In the genomic region with DNA sequence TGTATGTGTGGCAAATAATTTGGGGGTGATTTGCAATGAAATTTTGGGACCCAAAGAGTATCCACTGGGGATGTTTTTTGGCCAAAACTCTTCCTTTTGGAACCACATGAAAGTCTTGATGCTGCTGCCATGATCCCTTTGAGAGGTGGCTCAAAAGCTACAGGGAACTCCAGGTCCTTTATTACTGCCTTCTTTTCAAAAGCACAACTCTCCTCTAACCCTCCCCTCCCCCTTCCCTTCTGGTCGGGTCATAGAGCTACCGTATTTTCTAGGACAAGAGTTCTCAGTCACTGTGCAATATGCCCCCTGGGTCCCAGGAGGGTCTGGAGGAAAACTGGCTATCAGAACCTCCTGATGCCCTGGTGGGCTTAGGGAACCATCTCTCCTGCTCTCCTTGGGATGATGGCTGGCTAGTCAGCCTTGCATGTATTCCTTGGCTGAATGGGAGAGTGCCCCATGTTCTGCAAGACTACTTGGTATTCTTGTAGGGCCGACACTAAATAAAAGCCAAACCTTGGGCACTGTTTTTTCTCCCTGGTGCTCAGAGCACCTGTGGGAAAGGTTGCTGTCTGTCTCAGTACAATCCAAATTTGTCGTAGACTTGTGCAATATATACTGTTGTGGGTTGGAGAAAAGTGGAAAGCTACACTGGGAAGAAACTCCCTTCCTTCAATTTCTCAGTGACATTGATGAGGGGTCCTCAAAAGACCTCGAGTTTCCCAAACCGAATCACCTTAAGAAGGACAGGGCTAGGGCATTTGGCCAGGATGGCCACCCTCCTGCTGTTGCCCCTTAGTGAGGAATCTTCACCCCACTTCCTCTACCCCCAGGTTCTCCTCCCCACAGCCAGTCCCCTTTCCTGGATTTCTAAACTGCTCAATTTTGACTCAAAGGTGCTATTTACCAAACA, we compare ENCODE assay signal across 10 cellular contexts. TPM values are rescaled to one million over a fixed set of nuclear protein-coding genes. Genes with fewer than 3 reads are reported as not detected.
DNase-seq lines count a peak whose midpoint lies in the region; ATAC-seq and TF ChIP-seq lines count a peak whose summit lies in the region.
"Had no signal": no experiment of that assay in that cellular context is flagged by ENCODE, and none has a peak within 500 bp of the region (broad histone marks: within the 10 kb centered on the region; RNA-seq: fewer than 3 reads in every experiment).

No MANE protein-coding gene starts in this region.

- H3K27ac ChIP-seq in heart right ventricle, result peak overlapping the region; percentile 91 to 100 (median 99)
- H3K27ac ChIP-seq in body of pancreas, result peak overlapping the region in 3 of 4 donors; percentile 98 to 99 (median 99)
- peak overlapping the region; percentile 96 to 100 for H3K27ac ChIP-seq in uterus

- TF ChIP-seq POLR2A in body of pancreas (IDR thresholded peaks at IDR 0.05) (peak; percentile 14 to 71 (median 61)), uterus (IDR thresholded peaks at IDR 0.05) (no peak)

- H3K9me3 ChIP-seq in heart right ventricle (no peaks in the 10 kb centered on the region), body of pancreas (no peaks in the 10 kb centered on the region), mononuclear cell (ENCODE audit: low read depth, low read length) (no peaks in the 10 kb centered on the region), uterus (no peaks in the 10 kb centered on the region)

- no peak for ATAC-seq in heart right ventricle
- ATAC-seq in Right ventricle myocardium inferior, result no peak
- ATAC-seq in body of pancreas, result no peak
- no peak for ATAC-seq in GM18909 (IDR thresholded peaks at IDR 0.05; ENCODE audit: poor library complexity, unreplicated experiment)
- ATAC-seq: left colon had no signal

- H3K27me3 ChIP-seq in heart right ventricle (no peaks in the 10 kb centered on the region), body of pancreas (no peaks in the 10 kb centered on the region), mononuclear cell (ENCODE audit: insufficient read depth, low read length) (no peaks in the 10 kb centered on the region), uterus (no peaks in the 10 kb centered on the region)

- peaks cover 10 to 52% (median 45%) of the 10 kb centered on the region in 9 donors for H3K4me1 ChIP-seq in heart right ventricle
- peaks cover 50% of the 10 kb centered on the region for H3K4me1 ChIP-seq in body of pancreas
- peaks cover 74% of the 10 kb centered on the region for H3K4me1 ChIP-seq in mononuclear cell (ENCODE audit: insufficient read depth, low read length)
- H3K4me1 ChIP-seq in uterus, result peaks cover 13 to 19% of the 10 kb centered on the region in 2 donors

- TF ChIP-seq CTCF in heart right ventricle (IDR thresholded peaks at IDR 0.05) (no peak), body of pancreas (IDR thresholded peaks at IDR 0.05) (no peak), uterus (IDR thresholded peaks at IDR 0.05) (no peak)

- H3K36me3 ChIP-seq in heart right ventricle, result peaks cover 0 to 46% (median 27%) of the 10 kb centered on the region in 9 donors
- H3K36me3 ChIP-seq in body of pancreas (replicated peaks in 1 of 2; ENCODE audit: insufficient read depth in 1 of 2, low read depth in 2 of 2), result no peaks in the 10 kb centered on the region
- no peaks in the 10 kb centered on the region for H3K36me3 ChIP-seq in uterus

- DNase-seq in heart right ventricle, result no peak
- no peak for DNase-seq in Right ventricle myocardium inferior (ENCODE audit: missing footprints)
- DNase-seq in body of pancreas, result peak in 3 of 4 donors; percentile 28 to 64 (median 57)
- no peak for DNase-seq in uterus
- DNase-seq in activated gamma-delta T cell treated with Interleukin-2 at 50 U/mL for 16 hours, result no peak
- DNase-seq in activated effector memory CD4-positive, alpha-beta T cell treated with anti-CD3 and anti-CD28 coated beads, Interleukin-2, amount 50 U/mL, for 16 hours, result no peak
- DNase-seq: activated CD8-positive, alpha-beta memory T cell treated with anti-CD3 and anti-CD28 coated beads for 24 hours had no signal

- H3K4me3 ChIP-seq in heart right ventricle, result peak overlapping the region; percentile 73 to 100 (median 96)
- peak overlapping the region; percentile 49 to 84 for H3K4me3 ChIP-seq in body of pancreas
- peak overlapping the region; percentile 100 for H3K4me3 ChIP-seq in mononuclear cell (ENCODE audit: low read length)
- H3K4me3 ChIP-seq in uterus, result peak overlapping the region; percentile 77 to 100

- intact Hi-C loops in heart right ventricle (cut with DNase I), result loop anchor here in 2 of 10 donors (5.0 kb wide), 1 partner anchor 36 kb away; no protein-coding TSS in a partner anchor
- intact Hi-C loops in Right ventricle myocardium inferior (cut with DNase I), result loop anchor here (1.0 kb wide), 1 partner anchor 36 kb away; no protein-coding TSS in a partner anchor
- intact Hi-C loops in body of pancreas (cut with DNase I), result no loop called here
- intact Hi-C loops in uterus (cut with DNase I; ENCODE audit: low total_unique reads), result loop anchor here (5.0 kb wide), 1 partner anchor 36 kb away; no protein-coding TSS in a partner anchor

- WGBS in heart right ventricle, 2 donors, result 48 to 49% methylated on average over 6 of the region's 6 CpGs
- 27 to 30% methylated on average over 6 of the region's 6 CpGs for WGBS in body of pancreas, 2 donors

RNA-seq across cellular contexts. Expression of gene BTG2, which starts 3.1 kb away (rescaled TPM):
- total RNA-seq in heart right ventricle (100 to 1,000 TPM in 3 of 10 donors, 10 to 100 TPM in 7; 26.4 to 349 (median 58.9) TPM), Right ventricle myocardium inferior (44.8 TPM), body of pancreas (100 to 1,000 TPM; 122 to 160 TPM), mononuclear cell (842 TPM), uterus (10 to 100 TPM; 14.6 to 95.9 (median 56.5) TPM)
- 10 to 100 TPM; 28.3 to 49.6 TPM for polyA plus RNA-seq in heart right ventricle

RNA-seq across cellular contexts. Expression of gene FMOD, which starts 42.5 kb away (rescaled TPM):
- total RNA-seq in heart right ventricle, result 10 to 100 TPM in 5 of 10 donors, 1 to 10 TPM in 5; 7.0 to 20.5 (median 10.7) TPM
- polyA plus RNA-seq in heart right ventricle, result 10 to 100 TPM in 1 of 2 donors, 1 to 10 TPM in 1; 4.5 to 11.2 TPM
- 7.7 TPM for total RNA-seq in Right ventricle myocardium inferior
- total RNA-seq in body of pancreas, result 10 to 100 TPM; 14.2 to 18.7 TPM
- total RNA-seq in mononuclear cell, result not detected
- 100 to 1,000 TPM in 1 of 4 donors, 10 to 100 TPM in 3; 41.8 to 119 (median 82.7) TPM for total RNA-seq in uterus

Comparison
In these comparisons a context has a peak if more than half of its experiments do, and no peak if none do; other contexts are left out.
1. DNase-seq: peak in body of pancreas (3 of 4); none in heart right ventricle (0 of 2), Right ventricle myocardium inferior (single experiment), uterus (0 of 2), activated gamma-delta T cell treated with Interleukin-2 at 50 U/mL for 16 hours (single experiment) and activated effector memory CD4-positive, alpha-beta T cell treated with anti-CD3 and anti-CD28 coated beads, Interleukin-2, amount 50 U/mL, for 16 hours (single experiment).
2. POLR2A ChIP-seq: peak in body of pancreas (3 of 3); none in uterus (0 of 2).
3. Peak in every context shown above with its lines, with median percentiles within 50 percentile points of each other: H3K27ac ChIP-seq and H3K4me3 ChIP-seq.